In the genomic region with DNA sequence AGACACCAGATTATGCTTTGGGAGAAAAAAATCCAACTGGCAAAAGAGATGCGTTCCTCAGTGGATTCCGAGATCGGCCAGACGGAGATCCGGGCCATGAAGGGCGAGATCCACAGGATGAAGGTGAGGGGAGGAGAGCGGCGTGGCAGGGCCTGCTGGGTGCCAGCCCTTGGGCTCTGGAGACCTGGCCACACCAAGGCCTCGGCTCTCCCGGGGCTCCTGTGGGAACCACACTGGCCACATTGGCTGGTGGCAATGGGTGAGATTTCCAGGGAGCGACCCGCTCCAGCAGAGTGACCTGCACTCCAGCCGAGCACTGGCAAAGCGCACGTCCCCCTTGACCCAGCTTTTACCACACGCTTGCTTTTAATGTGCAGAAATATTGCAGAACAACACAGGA, we compare ENCODE assay signal across 20 cellular contexts.
"Had no signal": no experiment of that assay in that cellular context is flagged by ENCODE, and none has a peak within 500 bp of the region (broad histone marks: within the 10 kb centered on the region; RNA-seq: fewer than 3 reads in every experiment).

No MANE protein-coding gene starts in this region.

- H3K4me1 ChIP-seq: esophagus muscularis mucosa, foreskin keratinocyte, gastroesophageal sphincter, lower lobe of right lung had no signal

- ATAC-seq: foreskin keratinocyte, gastroesophageal sphincter, heart right ventricle, left colon, left lobe of liver, left ventricle myocardium superior, lower lobe of right lung, mucosa of descending colon had no signal

- H3K27ac ChIP-seq: coronary artery, dorsolateral prefrontal cortex, esophagus muscularis mucosa, foreskin keratinocyte, gastroesophageal sphincter, heart right ventricle, lower lobe of right lung had no signal

- H3K4me3 ChIP-seq: coronary artery, dorsolateral prefrontal cortex, esophagus muscularis mucosa, gastroesophageal sphincter, heart right ventricle, lower lobe of right lung, mucosa of descending colon had no signal

- FAIRE-seq: colon, endothelial cell of umbilical vein, frontal cortex, islet of Langerhans had no signal

- H3K36me3 ChIP-seq: heart right ventricle, lower lobe of right lung had no signal

- H3K27me3 ChIP-seq: dorsolateral prefrontal cortex, esophagus muscularis mucosa, gastroesophageal sphincter, heart right ventricle had no signal

- H3K9me3 ChIP-seq: esophagus muscularis mucosa, gastroesophageal sphincter, heart right ventricle, lower lobe of right lung, mucosa of descending colon had no signal

- DNase-seq: dermis blood vessel endothelial cell; dorsolateral prefrontal cortex; effector CD4-positive, alpha-beta T cell; effector memory CD4-positive, alpha-beta T cell; foreskin keratinocyte; heart right ventricle; hippocampal formation; left colon; left ventricle myocardium superior; lower lobe of right lung; mesenchymal stem cell had no signal
